12 cellular contexts compared by ENCODE assay signal in genomic region chr4:185933078-185933581, GRCh38.
DNase-seq lines count a peak whose midpoint lies in the region; ATAC-seq and TF ChIP-seq lines count a peak whose summit lies in the region.
"Had no signal": no experiment of that assay in that cellular context is flagged by ENCODE, and none has a peak within 500 bp of the region (broad histone marks: within the 10 kb centered on the region; RNA-seq: fewer than 3 reads in every experiment).

No MANE protein-coding gene starts in this region.

- in situ Hi-C loops in mammary epithelial cell (cut with MboI; ENCODE audit: low sequenced_read_pairs in 2 of 2): no loop called here

- no peak for DNase-seq in Right ventricle myocardium inferior (ENCODE audit: missing footprints)
- DNase-seq in cardiac septum (ENCODE audit: low spot score): no peak
- DNase-seq in mammary epithelial cell: peak; percentile 6
- peak; percentile 47 for DNase-seq in hepatic stellate cell (ENCODE audit: low spot score)
- no peak for DNase-seq in tibial artery
- no peak for DNase-seq in NCI-H1092 (lab: John Stamatoyannopoulos, UW)
- DNase-seq in NCI-H774 (lab: John Stamatoyannopoulos, UW): no peak
- DNase-seq: 8988T, DMS79 had no signal

- H3K36me3 ChIP-seq in mammary epithelial cell (ENCODE audit: insufficient read depth, low read length) (no peaks in the 10 kb centered on the region), tibial artery (no peaks in the 10 kb centered on the region)

- H3K79me2 ChIP-seq in mammary epithelial cell (ENCODE audit: insufficient read depth, low read length): no peaks in the 10 kb centered on the region

- H3K9me3 ChIP-seq in mammary epithelial cell (replicated peaks; ENCODE audit: insufficient read depth, low read length) (no peaks in the 10 kb centered on the region), tibial artery (no peaks in the 10 kb centered on the region)

- H2AFZ ChIP-seq in mammary epithelial cell (ENCODE audit: low read depth, low read length): no peak overlapping the region

- WGBS in mammary epithelial cell (ENCODE audit: low coverage, missing lambda C conversion rate): 91% methylated on average over 8 of the region's 8 CpGs

- H3K4me3 ChIP-seq in mammary epithelial cell (replicated peaks in 1 of 3; ENCODE audit: insufficient read depth in 1 of 3, low read depth in 2 of 3, low read length in 3 of 3): no peak overlapping the region
- H3K4me3 ChIP-seq in tibial artery: peak overlapping the region; percentile 32 to 45

- H3K27ac ChIP-seq in mammary epithelial cell (ENCODE audit: insufficient read depth, low read depth, low read length) (no peak overlapping the region), tibial artery (peak overlapping the region; percentile 71 to 72)
- H3K27ac ChIP-seq: KMS-11 had no signal

- TF ChIP-seq CTCF in mammary epithelial cell (conservative IDR thresholded peaks at IDR 0.05 in 1 of 2, IDR thresholded peaks at IDR 0.05 in 1 of 2; ENCODE audit: extremely low read depth in 1 of 2, insufficient read depth in 1 of 2, low read depth in 1 of 2, low read length in 2 of 2): no peak
- no peak for TF ChIP-seq CTCF in tibial artery (IDR thresholded peaks at IDR 0.05)

- BruUV-seq in mammary epithelial cell (replicated peaks; lab: Mats Ljungman, UMichigan): no TSS peak

- H3K9ac ChIP-seq in mammary epithelial cell (ENCODE audit: insufficient read depth, low read length): no peak overlapping the region
- H3K9ac ChIP-seq: KMS-11 had no signal

- no peak overlapping the region for H3K4me2 ChIP-seq in mammary epithelial cell (ENCODE audit: insufficient read depth, low read depth, low read length)
- H3K4me2 ChIP-seq: KMS-11 had no signal

- ATAC-seq in Right ventricle myocardium inferior (peak; percentile 72), GM21423 (IDR thresholded peaks at IDR 0.05; ENCODE audit: unreplicated experiment) (no peak)
- ATAC-seq: activated CD4-positive, CD25-positive, alpha-beta regulatory T cell treated with anti-CD3 and anti-CD28 coated beads, Interleukin-2, amount 50 U/mL, for 24 hours had no signal

- CTCF ChIA-PET in mammary epithelial cell (lab: Charles Lee; ENCODE audit: low non-redundant PET): no interaction called here

- no peaks in the 10 kb centered on the region for H4K20me1 ChIP-seq in mammary epithelial cell (ENCODE audit: insufficient read depth, low read length)

- peaks cover 2% of the 10 kb centered on the region for H3K27me3 ChIP-seq in mammary epithelial cell (ENCODE audit: insufficient read depth, low read length)
- no peaks in the 10 kb centered on the region for H3K27me3 ChIP-seq in tibial artery

- H3K4me1 ChIP-seq in mammary epithelial cell (ENCODE audit: insufficient read depth, low read length): no peaks in the 10 kb centered on the region
- H3K4me1 ChIP-seq in tibial artery: peaks cover 0 to 28% (median 1%) of the 10 kb centered on the region in 4 donors

- intact Hi-C loops in Right ventricle myocardium inferior (cut with DNase I): no loop called here
- intact Hi-C loops in cardiac septum (cut with DNase I): loop anchor here (5.0 kb wide), 1 partner anchor 64 kb away; no protein-coding TSS in a partner anchor
- intact Hi-C loops in mammary epithelial cell (cut with micrococcal nuclease): no loop called here
- intact Hi-C loops in tibial artery (cut with DNase I; ENCODE audit: low total_unique reads): no loop called here

- dilution Hi-C loops in mammary epithelial cell (cut with HindIII; ENCODE audit: low sequenced_read_pairs): no loop called here

Comparison
In these comparisons a context has a peak if more than half of its experiments do, and no peak if none do; other contexts are left out.
1. DNase-seq: peak in mammary epithelial cell (single experiment) and hepatic stellate cell (single experiment); none in Right ventricle myocardium inferior (single experiment), cardiac septum (single experiment), tibial artery (0 of 2), NCI-H1092 (single experiment) and NCI-H774 (single experiment).
2. H3K4me3 ChIP-seq: peak in tibial artery (2 of 2); none in mammary epithelial cell (0 of 3).